Comparison of ENCODE assay signal across 8 cellular contexts in genomic region chr4:94757192-94758140, GRCh38. TPM values are rescaled to one million over a fixed set of nuclear protein-coding genes. Genes with fewer than 3 reads are reported as not detected.
DNase-seq lines count a peak whose midpoint lies in the region; ATAC-seq, FAIRE-seq and TF ChIP-seq lines count a peak whose summit lies in the region.

BMPR1B (plus strand) TSS chr4:94757955; CDS start chr4:95104425, 346,470 bp downstream.

- TF ChIP-seq RAD21 in IMR-90 (IDR thresholded peaks at IDR 0.05; ENCODE audit: low read length) (no peak), GM12878 (IDR thresholded peaks at IDR 0.05; ENCODE audit: insufficient read depth, low read depth, low read length) (no peak)

- H3K9me3 ChIP-seq in IMR-90 (ENCODE audit: control insufficient read depth, insufficient read depth, low read length): no peaks in the 10 kb centered on the region
- H3K9me3 ChIP-seq in GM12878 (replicated peaks; ENCODE audit: control insufficient read depth, insufficient read depth, low read length): no peaks in the 10 kb centered on the region
- H3K9me3 ChIP-seq in iPS-18c (ENCODE audit: control insufficient read depth, insufficient read depth, low read length): no peaks in the 10 kb centered on the region
- no peaks in the 10 kb centered on the region for H3K9me3 ChIP-seq in sigmoid colon

- H4K8ac ChIP-seq in IMR-90 (ENCODE audit: low read depth in 2 of 2, low read length in 2 of 2): peak within 1 kb of the TSS in 1 of 2 experiments; percentile 35; a peak in 1 of 4 replicates

- H4K20me1 ChIP-seq in IMR-90 (ENCODE audit: insufficient read depth, low read length) (no peaks in the 10 kb centered on the region), GM12878 (ENCODE audit: control insufficient read depth, insufficient read depth) (no peaks in the 10 kb centered on the region; the same call in 1 of the 2 replicates)

- H3K4me3 Mint-ChIP-seq in CD14-positive monocyte: peak within 1 kb of the TSS in 1 of 2 donors; percentile 88

- peak within 1 kb of the TSS; percentile 45 for H2BK120ac ChIP-seq in IMR-90 (ENCODE audit: low read depth, low read length)

- no peaks in the 10 kb centered on the region for H3K9me1 ChIP-seq in IMR-90 (ENCODE audit: insufficient read depth, low read length)

- H2AFZ ChIP-seq in IMR-90 (replicated peaks; ENCODE audit: low read length, poor library complexity): peak within 1 kb of the TSS; percentile 84
- H2AFZ ChIP-seq in GM12878 (ENCODE audit: control insufficient read depth, low read depth, low read length): no peak within 1 kb of the TSS

- TF ChIP-seq EP300 in GM12878 (IDR thresholded peaks at IDR 0.05; ENCODE audit: borderline replicate concordance in 1 of 2, control insufficient read depth in 1 of 2, low read depth in 2 of 2, low read length in 2 of 2) (no peak), sigmoid colon (IDR thresholded peaks at IDR 0.05) (no peak)

- TF ChIP-seq CTCF in IMR-90 (conservative IDR thresholded peaks at IDR 0.05; ENCODE audit: low read depth, low read length) (0 out of 2 replicates have a peak, but pooled peaks have one; percentile 21), GM12878 (IDR thresholded peaks at IDR 0.05 in 2 of 3, conservative IDR thresholded peaks at IDR 0.05 in 1 of 3; ENCODE audit: control insufficient read depth in 2 of 3, extremely low read depth in 1 of 3, insufficient read depth in 1 of 3, low read depth in 3 of 3, low read length in 3 of 3) (no peak), sigmoid colon (IDR thresholded peaks at IDR 0.05) (no peak), CD14-positive monocyte (IDR thresholded peaks at IDR 0.05) (no peak)

- dilution Hi-C loops in IMR-90 (cut with HindIII; ENCODE audit: low sequenced_read_pairs, unreplicated experiment): no loop called here

- CTCF ChIA-PET in IMR-90 (lab: Yijun Ruan, JAX): interaction anchor here (0.6 to 1.1 kb wide), 5 partner anchors 43 to 292 kb away, joined by 3 to 6 read pairs (median 4); no protein-coding TSS in a partner anchor
- CTCF ChIA-PET in GM12878 (lab: Yijun Ruan, JAX): no interaction called here

- peaks cover 60 to 77% (median 68%) of the 10 kb centered on the region in 3 donors for H3K27me3 Mint-ChIP-seq in CD14-positive monocyte (ENCODE audit: low read depth in 3 of 3)

- POLR2A ChIA-PET in IMR-90 (lab: Charles Lee; ENCODE audit: unreplicated experiment) (interaction anchor here (0.7 kb wide), 2 partner anchors 74 to 137 kb away, joined by 4 to 10 read pairs; no protein-coding TSS in a partner anchor), GM12878 (lab: Charles Lee) (no interaction called here)

- in situ Hi-C loops in IMR-90 (cut with MboI; ENCODE audit: low sequenced_read_pairs): loop anchor here (25.0 kb wide), 1 partner anchor 355 kb away; no protein-coding TSS in a partner anchor
- in situ Hi-C loops in GM12878 (cut with MboI): no loop called here

- 0% methylated on average over 3 of the region's 77 CpGs; no CpG with 5 or more reads in 1 of the 2 experiments for WGBS in IMR-90 (ENCODE audit: extremely low coverage in 2 of 2, insufficient read length in 1 of 2), 2 experiments
- WGBS in GM12878 (ENCODE audit: insufficient coverage, insufficient replicate concordance, low lambda C conversion rate, missing lambda C conversion rate): 27% methylated on average over 54 of the region's 77 CpGs
- 3% methylated on average over 77 of the region's 77 CpGs for WGBS in sigmoid colon, 2 donors

- H3K4me2 ChIP-seq in IMR-90 (ENCODE audit: low read depth, low read length): peak within 1 kb of the TSS; percentile 89
- H3K4me2 ChIP-seq in GM12878 (ENCODE audit: control insufficient read depth, insufficient read depth): no peak within 1 kb of the TSS

- BruUV-seq in IMR-90 (replicated peaks; lab: Mats Ljungman, UMichigan): no TSS peak
- no TSS peak for BruUV-seq in GM12878 (replicated peaks; lab: Mats Ljungman, UMichigan)

- H4K5ac ChIP-seq in IMR-90 (ENCODE audit: low read depth, low read length): no peak within 1 kb of the TSS

- H3K4me3 ChIP-seq in IMR-90 (ENCODE audit: insufficient read depth, low read depth, low read length) (peak within 1 kb of the TSS; percentile 42), GM12878 (no peak within 1 kb of the TSS), iPS-18c (ENCODE audit: insufficient read depth, low read depth, low read length) (peak within 1 kb of the TSS; percentile 63), sigmoid colon (peak within 1 kb of the TSS; percentile 42 to 59 (median 56))

- H2BK15ac ChIP-seq in IMR-90 (ENCODE audit: low read depth, low read length): peak within 1 kb of the TSS; percentile 63; the same call in 1 of the 3 replicates

- H3K4me1 ChIP-seq in IMR-90 (ENCODE audit: control insufficient read depth, insufficient read depth, low read length): no peaks in the 10 kb centered on the region
- no peaks in the 10 kb centered on the region for H3K4me1 ChIP-seq in GM12878 (ENCODE audit: control insufficient read depth, insufficient read depth, low read length)
- H3K4me1 ChIP-seq in sigmoid colon: peaks cover 0 to 17% (median 15%) of the 10 kb centered on the region in 4 donors

- H3K36me3 Mint-ChIP-seq in CD14-positive monocyte: peaks cover 0 to 2% of the 10 kb centered on the region in 2 donors

- no peak within 1 kb of the TSS for H3K4ac ChIP-seq in IMR-90 (ENCODE audit: low read depth, low read length)

- H3K4me1 Mint-ChIP-seq in CD14-positive monocyte: peaks cover 6% of the 10 kb centered on the region

- H3K9me3 Mint-ChIP-seq in CD14-positive monocyte: peaks cover 0 to 11% (median 6%) of the 10 kb centered on the region in 7 donors

- peak; percentile 74 for ATAC-seq in IMR-90 (ENCODE audit: low read depth)
- no peak for ATAC-seq in GM12878
- no peak for ATAC-seq in HG03097 (IDR thresholded peaks at IDR 0.05; ENCODE audit: low FRiP score, unreplicated experiment)

- intact Hi-C loops in IMR-90 (cut with micrococcal nuclease): loop anchor here (1.0 to 5.0 kb wide), 4 partner anchors 123 to 368 kb away; no protein-coding TSS in a partner anchor
- intact Hi-C loops in GM12878 (cut with micrococcal nuclease; ENCODE audit: unreplicated experiment): no loop called here
- intact Hi-C loops in sigmoid colon (cut with DNase I): no loop called here
- intact Hi-C loops in CD14-positive monocyte (cut with micrococcal nuclease): no loop called here

- H3K36me3 ChIP-seq in IMR-90 (ENCODE audit: control insufficient read depth, insufficient read depth, low read length) (no peaks in the 10 kb centered on the region), GM12878 (ENCODE audit: control insufficient read depth in 2 of 2, insufficient read depth in 2 of 2, low read length in 1 of 2) (no peaks in the 10 kb centered on the region), sigmoid colon (no peaks in the 10 kb centered on the region)

- H3K27me3 ChIP-seq in IMR-90 (ENCODE audit: control insufficient read depth, insufficient read depth, low read length) (peaks cover 33% of the 10 kb centered on the region), GM12878 (replicated peaks in 1 of 2; ENCODE audit: control insufficient read depth in 2 of 2, insufficient read depth in 2 of 2, low read length in 1 of 2) (peaks cover 3 to 5% of the 10 kb centered on the region in 2 experiments), sigmoid colon (peaks cover 0 to 60% (median 12%) of the 10 kb centered on the region in 3 donors)

- H2AK5ac ChIP-seq in IMR-90 (ENCODE audit: low read depth, low read length): no peak within 1 kb of the TSS

- TF ChIP-seq POLR2A in IMR-90 (IDR thresholded peaks at IDR 0.05; ENCODE audit: low read depth, low read length) (no peak), GM12878 (IDR thresholded peaks at IDR 0.05; ENCODE audit: low read depth, low read length) (no peak), sigmoid colon (IDR thresholded peaks at IDR 0.05) (no peak)

- H2AK9ac ChIP-seq in IMR-90 (replicated peaks; ENCODE audit: low read depth, low read length, poor library complexity): peak within 1 kb of the TSS; percentile 2

- H3K14ac ChIP-seq in IMR-90 (replicated peaks; ENCODE audit: low read depth, low read length): 0 out of 2 replicates have a peak within 1 kb of the TSS, but pooled peaks have one; percentile 14

- H2BK20ac ChIP-seq in IMR-90 (ENCODE audit: low read depth, low read length): no peak within 1 kb of the TSS

- H3K27ac ChIP-seq in IMR-90 (ENCODE audit: insufficient read depth, low read length) (no peak within 1 kb of the TSS; the same call in 1 of the 2 replicates), GM12878 (ENCODE audit: control insufficient read depth, insufficient read depth) (no peak within 1 kb of the TSS), sigmoid colon (peak within 1 kb of the TSS; percentile 57 to 87 (median 63))

- H3K18ac ChIP-seq in IMR-90 (ENCODE audit: low read depth, low read length): no peak within 1 kb of the TSS; the same call in 1 of the 2 replicates

- no peak within 1 kb of the TSS for H2BK5ac ChIP-seq in IMR-90 (ENCODE audit: low read depth, low read length, poor library complexity, severe bottlenecking)

- H3K56ac ChIP-seq in IMR-90 (ENCODE audit: extremely low read depth, insufficient read depth, low read length): peak within 1 kb of the TSS; percentile 19; the same call in 1 of the 2 replicates

- peak within 1 kb of the TSS; percentile 63 for H3K23ac ChIP-seq in IMR-90 (ENCODE audit: low read depth, low read length)

- H3K9ac ChIP-seq in IMR-90 (ENCODE audit: low read depth, low read length) (peak within 1 kb of the TSS; percentile 4; the same call in 1 of the 2 replicates), GM12878 (ENCODE audit: control insufficient read depth, insufficient read depth, low read length) (no peak within 1 kb of the TSS)

- RAD21 ChIA-PET in GM12878 (lab: Charles Lee; ENCODE audit: unreplicated experiment): no interaction called here

- DNase-seq in D341Med (ENCODE audit: low spot score) (peak; percentile 84), IMR-90 (peak; percentile 67), GM12878 (ENCODE audit: low read depth, low spot score) (no peak), sigmoid colon (no peak), CD14-positive monocyte (ENCODE audit: low spot score) (no peak), activated gamma-delta T cell (lab: John Stamatoyannopoulos, UW) (no peak)

- no peaks in the 10 kb centered on the region for H3K79me2 ChIP-seq in GM12878 (ENCODE audit: control insufficient read depth, insufficient read depth, low read length)

- no peaks in the 10 kb centered on the region for H3K79me1 ChIP-seq in IMR-90 (ENCODE audit: low read depth in 1 of 2, low read length in 2 of 2)

- no peak within 1 kb of the TSS for H3K27ac Mint-ChIP-seq in CD14-positive monocyte

- H4K91ac ChIP-seq in IMR-90 (ENCODE audit: insufficient read depth, low read depth, low read length): no peak within 1 kb of the TSS

- FAIRE-seq in GM12878 (lab: Jason Lieb, UNC): no peak

- SMC1A ChIA-PET in GM12878 (lab: Charles Lee; ENCODE audit: uncharacterized antibody, unreplicated experiment): no interaction called here

RNA-seq across cellular contexts. Expression of gene BMPR1B, which starts in this region (rescaled TPM):
- total RNA-seq in IMR-90 (2012; rRNA removed) (0.90 and 1.1 TPM in 2 replicates), GM12878 (2014; rRNA removed) (not detected in 2 replicates), GM12878 (2014; rRNA removed; fragmentation: Illumina TruSeq; extraction: Trizol) (not detected in 2 replicates), GM12878 (2021) (not detected in 2 replicates), sigmoid colon (1 to 10 TPM; 1.7 to 2.2 (median 1.9) TPM)
- polyA plus RNA-seq in IMR-90 (2012; rRNA removed) (0.19 and 0.24 TPM in 2 replicates), GM12878 (2011; rRNA removed) (not detected in 2 replicates), GM12878 (2014; fragmentation: Illumina TruSeq; extraction: Trizol) (not detected in 2 replicates), GM12878 (2014; fragmentation: Nextera tagmentation; extraction: Ambion mirVana) (not detected), GM12878 (2014; rRNA removed) (not detected in 2 replicates), GM12878 (2016; fragmentation: Nextera tagmentation; extraction: Ambion mirVana) (not detected), sigmoid colon (under 1 TPM in 1 of 3 donors, not detected in 2; 0.07 TPM), CD14-positive monocyte (not detected)
- polyA plus RNA-seq in IMR-90 (2012; cell fraction: cytosol; rRNA removed): 0.05 and 0.15 TPM in 2 replicates
- polyA plus RNA-seq in IMR-90 (2012; cell fraction: nucleus; rRNA removed; ENCODE audit: low replicate concordance): 0.02 and 0.26 TPM in 2 replicates
- not detected in 2 replicates for total RNA-seq in GM12878 (2013; cell fraction: nucleolus; rRNA removed)
- polyA plus RNA-seq in GM12878 (2011; ENCODE audit: low read depth): not detected
- not detected in 2 replicates for polyA plus RNA-seq in GM12878 (2011; cell fraction: cytosol; rRNA removed)
- polyA plus RNA-seq in GM12878 (2011; cell fraction: nucleus; rRNA removed): 0.06 TPM in 1 of 2 replicates, not detected in the other
- polyA plus RNA-seq in GM12878 (2012): not detected in 2 replicates
- not detected in 2 replicates for polyA minus RNA-seq in GM12878 (2011; rRNA and poly(A)+ RNA removed)
- not detected in 2 replicates for polyA minus RNA-seq in GM12878 (2011; cell fraction: cytosol; rRNA and poly(A)+ RNA removed)
- not detected in 2 replicates for polyA minus RNA-seq in GM12878 (2011; cell fraction: nucleus; rRNA and poly(A)+ RNA removed)

Comparison
In these comparisons a context has a peak if more than half of its experiments do, and no peak if none do; other contexts are left out.
1. DNase-seq: peak in D341Med (single experiment) and IMR-90 (single experiment); none in GM12878 (single experiment), sigmoid colon (single experiment), CD14-positive monocyte (single experiment) and activated gamma-delta T cell (single experiment).
2. H3K27ac ChIP-seq: peak in sigmoid colon (4 of 4); none in IMR-90 (single experiment) and GM12878 (single experiment).